8 cellular contexts compared by ENCODE assay signal in the genomic region with DNA sequence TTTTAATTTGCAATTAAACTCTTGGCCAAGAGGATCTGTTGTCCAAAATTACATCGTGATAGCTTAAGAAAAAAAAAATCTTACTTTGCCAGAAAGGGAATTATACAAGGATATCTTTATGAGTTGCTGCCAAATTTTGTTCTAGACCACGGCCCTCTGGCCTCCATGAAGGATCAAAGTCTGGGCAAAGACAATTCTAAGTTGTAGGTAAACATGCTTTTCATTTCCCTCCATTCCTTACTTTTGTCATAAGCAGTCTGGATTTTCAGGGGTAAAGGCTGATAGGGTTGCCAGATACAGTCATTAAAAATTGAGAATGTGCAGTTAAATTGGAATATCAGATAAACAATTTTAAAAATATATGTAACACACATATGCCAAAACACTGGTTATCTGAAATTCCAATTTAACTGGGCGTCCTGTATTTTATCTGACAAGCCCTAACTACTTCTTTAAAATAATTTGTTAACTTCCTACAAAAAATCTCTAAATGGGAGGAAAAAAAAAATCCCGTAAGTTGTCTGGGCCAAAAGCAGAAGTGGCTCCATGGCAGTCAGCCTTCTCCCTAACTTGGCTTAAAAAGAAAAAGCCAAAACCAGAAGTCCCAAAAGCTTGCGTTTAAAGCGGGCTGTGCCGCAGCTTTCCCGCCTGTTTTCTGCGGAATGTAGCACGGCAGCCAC.
DNase-seq lines count a peak whose midpoint lies in the region; ATAC-seq, FAIRE-seq and TF ChIP-seq lines count a peak whose summit lies in the region.

No MANE protein-coding gene starts in this region.

- 4 to 7% (median 6%) methylated on average over 10 of the region's 10 CpGs for WGBS in small intestine, 3 donors

- H3K4me3 ChIP-seq in SJSA1 (peak overlapping the region; percentile 85), foreskin fibroblast (ENCODE audit: low read depth in 1 of 2, low read length in 2 of 2) (peak overlapping the region; percentile 83 to 93), small intestine (ENCODE audit: low read depth in 1 of 2, low read length in 2 of 2) (peak overlapping the region; percentile 72 to 81)

- H3K4me1 ChIP-seq in SJSA1 (replicated peaks) (peaks cover 18% of the 10 kb centered on the region), small intestine (ENCODE audit: control insufficient read depth in 2 of 2, insufficient read depth in 1 of 2, low read depth in 1 of 2, low read length in 1 of 2) (peaks cover 0 to 2% of the 10 kb centered on the region in 2 donors)

- peak; percentile 58 for DNase-seq in DMS153 treated with DMSO at 0.1 percent for 48 hours (lab: John Stamatoyannopoulos, UW; ENCODE audit: unreplicated experiment)
- no peak for DNase-seq in DMS153 (lab: John Stamatoyannopoulos, UW)
- no peak for DNase-seq in SJSA1 (ENCODE audit: low read depth in 1 of 2, low spot score in 2 of 2)
- no peak for DNase-seq in foreskin fibroblast
- DNase-seq in small intestine, result no peak
- no peak for DNase-seq in NCI-H1694 (lab: John Stamatoyannopoulos, UW)
- no peak for DNase-seq in anterior cingulate cortex (lab: John Stamatoyannopoulos, UW)

- H3K9me3 ChIP-seq in SJSA1 (replicated peaks) (no peaks in the 10 kb centered on the region), small intestine (ENCODE audit: control insufficient read depth, low read depth) (no peaks in the 10 kb centered on the region)

- peaks cover 38% of the 10 kb centered on the region for H3K36me3 ChIP-seq in SJSA1
- H3K36me3 ChIP-seq in small intestine (ENCODE audit: control insufficient read depth in 2 of 2, insufficient read depth in 2 of 2, low read length in 2 of 2), result no peaks in the 10 kb centered on the region

- FAIRE-seq in small intestine (lab: Jason Lieb, UNC), result no peak

- no peaks in the 10 kb centered on the region for H3K27me3 ChIP-seq in SJSA1 (replicated peaks)
- H3K27me3 ChIP-seq in small intestine (ENCODE audit: control insufficient read depth in 2 of 2, insufficient read depth in 2 of 2, low read length in 2 of 2), result no peaks in the 10 kb centered on the region

- no peak for TF ChIP-seq CTCF in foreskin fibroblast (IDR thresholded peaks at IDR 0.05; ENCODE audit: low read depth, low read length)

- peak overlapping the region; percentile 100 for H3K27ac ChIP-seq in SJSA1
- H3K27ac ChIP-seq in small intestine (ENCODE audit: low read depth in 1 of 2, low read length in 1 of 2), result peak overlapping the region; percentile 98 to 100

- ATAC-seq in GM21528 (IDR thresholded peaks at IDR 0.05; ENCODE audit: low FRiP score, unreplicated experiment), result no peak
